ENCODE assay signal across 2 cellular contexts in genomic region chr1:213201380-213202155, GRCh38.
A peak's percentile ranks its signal among the peaks of the same experiment; 100 is the strongest.
TF ChIP-seq lines count a peak whose summit lies in the region.

No MANE protein-coding gene starts in this region.

TF ChIP-seq in IMR-90, 13 proteins besides CTCF, POLR2A, EP300 and RAD21:
- TF ChIP-seq CEBPB (IDR thresholded peaks at IDR 0.05; ENCODE audit: low read depth, low read length) (peak; percentile 22; the same call in 1 of the 2 replicates), ELK1 (IDR thresholded peaks at IDR 0.05; ENCODE audit: borderline replicate concordance, low read depth, low read length) (no peak)

TF ChIP-seq in GM12878, 131 proteins besides CTCF, POLR2A, EP300 and RAD21:
- TF ChIP-seq ZBED1 (IDR thresholded peaks at IDR 0.05; ENCODE audit: borderline replicate concordance): no peak
- no peak for TF ChIP-seq NFYA (IDR thresholded peaks at IDR 0.05; ENCODE audit: borderline replicate concordance, low read depth, low read length)
- TF ChIP-seq SMC3 (IDR thresholded peaks at IDR 0.05; ENCODE audit: borderline replicate concordance, low read length): no peak
- no peak for TF ChIP-seq PRDM15 (CRISPR knock-in tag; IDR thresholded peaks at IDR 0.05)
- no peak for TF ChIP-seq HSF1 (IDR thresholded peaks at IDR 0.05; ENCODE audit: low read depth, low read length)
- no peak for TF ChIP-seq ZBTB40 (IDR thresholded peaks at IDR 0.05; ENCODE audit: borderline replicate concordance)
- no peak for TF ChIP-seq ATF2 (IDR thresholded peaks at IDR 0.05; ENCODE audit: low read length)
- no peak for TF ChIP-seq RELB (IDR thresholded peaks at IDR 0.05; ENCODE audit: low read depth)
- no peak for TF ChIP-seq ZNF207 (IDR thresholded peaks at IDR 0.05; ENCODE audit: borderline replicate concordance)
- TF ChIP-seq ASH2L (IDR thresholded peaks at IDR 0.05; ENCODE audit: borderline replicate concordance, low read depth): no peak
- TF ChIP-seq MEF2A (IDR thresholded peaks at IDR 0.05; ENCODE audit: insufficient read depth, low read depth, low read length): no peak
- TF ChIP-seq YBX1 (IDR thresholded peaks at IDR 0.05): no peak
